In the genomic region with DNA sequence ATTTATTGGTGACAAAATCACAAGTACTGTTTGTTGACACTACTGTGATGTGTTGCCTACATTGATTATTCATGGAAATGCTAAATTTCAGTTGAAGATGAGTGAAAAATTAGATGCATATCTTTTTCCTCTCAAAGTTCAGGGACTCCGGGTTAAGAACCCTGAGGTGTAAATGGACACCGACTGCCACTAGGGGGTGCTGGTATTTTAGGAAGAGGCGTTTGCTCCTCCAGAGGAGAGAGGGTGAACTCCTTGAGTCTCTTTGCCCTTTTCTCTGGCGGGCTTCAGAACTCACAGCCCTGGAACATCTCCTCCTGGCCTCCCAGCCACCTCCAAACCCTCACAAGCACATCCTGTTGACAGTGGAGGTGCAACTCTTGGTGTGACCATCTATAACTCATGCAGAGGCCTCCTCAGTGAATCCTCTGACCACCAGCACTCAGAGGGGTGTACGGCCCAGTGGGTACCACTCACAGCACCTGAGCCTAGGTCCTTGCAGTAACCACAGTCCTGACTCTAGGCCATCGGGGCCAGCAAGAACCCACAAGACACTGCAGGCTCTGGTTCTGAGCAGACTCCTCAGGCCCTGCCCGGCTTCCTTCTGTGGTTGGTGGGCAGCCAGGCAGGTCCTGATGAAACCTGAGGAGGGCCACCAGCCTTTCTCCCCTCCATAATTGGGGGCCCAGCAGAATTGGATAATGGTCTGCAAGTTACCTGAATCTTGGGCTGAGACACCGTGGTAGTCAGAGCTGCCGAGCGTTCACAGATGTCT, we compare ENCODE assay signal across 8 cellular contexts. TPM values are rescaled to one million over a fixed set of nuclear protein-coding genes. Genes with fewer than 3 reads are reported as not detected.
A peak's percentile ranks its signal among the peaks of the same experiment; 100 is the strongest.
DNase-seq lines count a peak whose midpoint lies in the region; ATAC-seq lines count a peak whose summit lies in the region.

No MANE protein-coding gene starts in this region.

- ATAC-seq in HG03039 (IDR thresholded peaks at IDR 0.05; ENCODE audit: unreplicated experiment) = no peak

- DNase-seq in DMS79 treated with DMSO at 0.1 percent for 48 hours (lab: John Stamatoyannopoulos, UW) (peak; percentile 9), DMS79 (lab: John Stamatoyannopoulos, UW) (no peak), NCI-H1105 treated with DMSO at 0.1 percent for 48 hours (lab: John Stamatoyannopoulos, UW) (peak; percentile 20), dedifferentiated amniotic fluid mesenchymal stem cell (ENCODE audit: extremely low spot score) (peak; percentile 74), lung microvascular endothelial cell (ENCODE audit: low read depth in 2 of 2) (peak; percentile 57 to 65)
- peak; percentile 55 to 77 for DNase-seq in activated CD4-positive, alpha-beta T cell treated with anti-CD3 and anti-CD28 coated beads for 4 hours
- peak; percentile 26 to 34 for DNase-seq in stimulated activated CD8-positive, alpha-beta memory T cell treated with anti-CD3 and anti-CD28 coated beads, Interleukin-15, amount 100 ng/mL, for 4 hours (ENCODE audit: low read depth in 2 of 2)

RNA-seq across cellular contexts. Expression of gene PIK3R5, which starts 26.2 kb away (rescaled TPM):
- not detected in 2 replicates for total RNA-seq in lung microvascular endothelial cell

RNA-seq across cellular contexts. Expression of gene NTN1, which starts 29.6 kb away (rescaled TPM):
- 0.40 and 0.65 TPM in 2 replicates for total RNA-seq in lung microvascular endothelial cell
